Comparison of ENCODE assay signal across 2 cellular contexts in the genomic region with DNA sequence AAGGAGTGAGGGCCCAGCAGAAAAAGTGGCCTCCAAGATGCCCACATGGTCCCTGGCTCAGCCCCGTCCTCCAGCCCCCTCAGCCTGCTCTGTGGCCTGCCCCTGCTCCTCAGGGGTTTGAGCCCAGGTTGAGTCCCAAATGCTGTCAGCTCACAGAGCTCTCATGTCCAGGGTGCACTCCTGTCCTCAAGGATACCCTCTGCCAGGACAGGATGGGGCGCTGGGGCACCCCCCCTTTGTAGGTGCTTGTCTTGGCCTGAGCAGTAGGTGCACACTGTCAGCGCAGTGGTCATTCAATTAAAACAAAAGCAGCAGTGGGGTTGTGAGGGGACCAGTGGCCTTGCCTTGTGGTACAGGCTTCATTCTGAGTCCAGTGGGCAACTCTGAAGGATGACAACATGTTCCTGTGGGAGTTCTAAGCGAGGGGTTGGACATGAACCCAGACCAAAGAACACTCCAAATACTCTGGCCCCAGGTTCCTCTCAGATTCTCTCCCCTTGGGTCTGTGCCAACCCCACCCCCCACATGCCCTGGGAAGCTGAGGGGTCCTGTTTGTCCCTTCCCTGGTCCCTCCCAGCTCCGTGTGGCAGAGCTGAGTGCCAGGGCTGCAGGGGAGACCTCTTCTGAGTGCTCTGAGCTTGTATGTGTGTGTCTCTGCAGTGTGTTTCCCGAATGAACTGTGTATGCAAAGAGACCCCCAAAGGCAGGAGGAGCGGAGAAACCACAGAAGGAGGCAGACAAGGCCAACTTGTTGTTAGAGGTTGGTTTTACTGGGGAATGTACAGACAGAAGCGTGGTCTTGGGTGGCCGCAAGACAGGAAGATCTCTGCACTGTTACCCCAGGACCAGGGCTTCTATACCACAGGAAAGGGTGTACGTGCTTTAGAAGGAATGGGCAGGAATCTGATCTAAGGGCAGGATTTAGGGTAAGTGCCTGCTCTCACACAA.
TF ChIP-seq lines count a peak whose summit lies in the region.

No MANE protein-coding gene starts in this region.

TF ChIP-seq in IMR-90, 13 proteins besides CTCF, POLR2A, EP300 and RAD21:
- TF ChIP-seq ELK1 (IDR thresholded peaks at IDR 0.05; ENCODE audit: borderline replicate concordance, low read depth, low read length) (no peak), FOS (IDR thresholded peaks at IDR 0.05; ENCODE audit: low read depth, low read length) (no peak), MAZ (IDR thresholded peaks at IDR 0.05; ENCODE audit: borderline replicate concordance, low read depth, low read length) (no peak), USF2 (IDR thresholded peaks at IDR 0.05; ENCODE audit: low read depth, low read length) (no peak), RCOR1 (IDR thresholded peaks at IDR 0.05; ENCODE audit: insufficient replicate concordance, low read length) (no peak), MAFK (IDR thresholded peaks at IDR 0.05; ENCODE audit: low read depth, low read length) (no peak), NFE2L2 (IDR thresholded peaks at IDR 0.05; ENCODE audit: low read depth, low read length) (no peak), BHLHE40 (IDR thresholded peaks at IDR 0.05; ENCODE audit: low read depth, low read length) (no peak), MXI1 (IDR thresholded peaks at IDR 0.05; ENCODE audit: borderline replicate concordance, low read depth, low read length) (no peak), SMC3 (IDR thresholded peaks at IDR 0.05; ENCODE audit: low read depth, low read length) (no peak), CEBPB (IDR thresholded peaks at IDR 0.05; ENCODE audit: low read depth, low read length) (no peak), RFX5 (IDR thresholded peaks at IDR 0.05; ENCODE audit: low read depth, low read length) (no peak), CHD1 (IDR thresholded peaks at IDR 0.05; ENCODE audit: low read depth, low read length) (no peak)

TF ChIP-seq in H1, 55 proteins besides CTCF, POLR2A, EP300 and RAD21:
- TF ChIP-seq CHD2 (IDR thresholded peaks at IDR 0.05; ENCODE audit: low read length): no peak
- no peak for TF ChIP-seq CHD7 (IDR thresholded peaks at IDR 0.05; ENCODE audit: insufficient replicate concordance, low read length)
- TF ChIP-seq CREB1 (IDR thresholded peaks at IDR 0.05): no peak
- TF ChIP-seq, protein P1, sequence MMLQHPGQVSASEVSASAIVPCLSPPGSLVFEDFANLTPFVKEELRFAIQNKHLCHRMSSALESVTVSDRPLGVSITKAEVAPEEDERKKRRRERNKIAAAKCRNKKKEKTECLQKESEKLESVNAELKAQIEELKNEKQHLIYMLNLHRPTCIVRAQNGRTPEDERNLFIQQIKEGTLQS (IDR thresholded peaks at IDR 0.05; ENCODE audit: insufficient read depth, low read depth, low read length): no peak
- no peak for TF ChIP-seq RXRA (IDR thresholded peaks at IDR 0.05; ENCODE audit: insufficient read depth, low read depth, low read length)
- no peak for TF ChIP-seq TCF12 (IDR thresholded peaks at IDR 0.05; ENCODE audit: low read depth, low read length)
- no peak for TF ChIP-seq KDM4A (IDR thresholded peaks at IDR 0.05; ENCODE audit: low read depth, low read length, severe bottlenecking)
- TF ChIP-seq SAP30 (IDR thresholded peaks at IDR 0.05; ENCODE audit: insufficient read depth, insufficient replicate concordance, low read length): no peak
- TF ChIP-seq PHF8 (conservative IDR thresholded peaks at IDR 0.05; ENCODE audit: low read depth, low read length): no peak
- no peak for TF ChIP-seq SP4 (IDR thresholded peaks at IDR 0.05; ENCODE audit: low read length)
- no peak for TF ChIP-seq GABPA (IDR thresholded peaks at IDR 0.05; ENCODE audit: borderline replicate concordance, insufficient read depth, low read length)
- no peak for TF ChIP-seq KDM5A (IDR thresholded peaks at IDR 0.05; ENCODE audit: low read length)
- TF ChIP-seq FOSL1 (IDR thresholded peaks at IDR 0.05; ENCODE audit: insufficient read depth, low read depth, low read length): no peak
TF ChIP-seq in H1: peak in this region for 0.
